Comparison of ENCODE assay signal across 21 cellular contexts in genomic region chr4:71648448-71648847, GRCh38.
DNase-seq lines count a peak whose midpoint lies in the region; ATAC-seq and TF ChIP-seq lines count a peak whose summit lies in the region.
"Had no signal": no experiment of that assay in that cellular context is flagged by ENCODE, and none has a peak within 500 bp of the region (broad histone marks: within the 10 kb centered on the region; RNA-seq: fewer than 3 reads in every experiment).

No MANE protein-coding gene starts in this region.

- H3K4me1 ChIP-seq in RWPE2 (ENCODE audit: insufficient read depth, poor library complexity, severe bottlenecking) (peaks cover 9% of the 10 kb centered on the region), foreskin keratinocyte (peaks cover 4% of the 10 kb centered on the region)
- H3K4me1 ChIP-seq: BE2C, SJCRH30 had no signal

- H3K4me1 Mint-ChIP-seq in Calu3 (ENCODE audit: low read depth, unreplicated experiment): no peaks in the 10 kb centered on the region
- H3K4me1 Mint-ChIP-seq: CD4-positive, CD25-positive, alpha-beta regulatory T cell had no signal

- TF ChIP-seq CTCF in Calu3 (IDR thresholded peaks at IDR 0.05; ENCODE audit: unreplicated experiment): no peak
- TF ChIP-seq CTCF in RWPE2 (IDR thresholded peaks at IDR 0.05; ENCODE audit: poor library complexity, severe bottlenecking): no peak
- no peak for TF ChIP-seq CTCF in foreskin keratinocyte (conservative IDR thresholded peaks at IDR 0.05)

- H3K27ac ChIP-seq in RWPE2 (ENCODE audit: poor library complexity, severe bottlenecking) (no peak overlapping the region), foreskin keratinocyte (no peak overlapping the region)
- H3K27ac ChIP-seq: SJCRH30 had no signal

- H3K27ac Mint-ChIP-seq in Calu3 (ENCODE audit: unreplicated experiment): no peak overlapping the region
- H3K27ac Mint-ChIP-seq: CD4-positive, CD25-positive, alpha-beta regulatory T cell had no signal

- H3K27me3 Mint-ChIP-seq in Calu3 (ENCODE audit: unreplicated experiment): no peaks in the 10 kb centered on the region
- H3K27me3 Mint-ChIP-seq: CD4-positive, CD25-positive, alpha-beta regulatory T cell had no signal

- peak; percentile 78 for ATAC-seq in RWPE2 (ENCODE audit: low read depth)
- peak; percentile 68 for ATAC-seq in foreskin keratinocyte
- ATAC-seq in sciatic nerve: no peak
- ATAC-seq: HCT116 had no signal

- BruUV-seq in Calu3 (replicated peaks; lab: Mats Ljungman, UMichigan): no TSS peak

- peaks cover 4% of the 10 kb centered on the region for H3K9me3 Mint-ChIP-seq in Calu3 (ENCODE audit: low read depth, unreplicated experiment)

- H3K9me3 ChIP-seq in RWPE2 (ENCODE audit: severe bottlenecking): no peaks in the 10 kb centered on the region
- H3K9me3 ChIP-seq: BE2C, SJCRH30 had no signal

- H3K36me3 Mint-ChIP-seq in Calu3 (ENCODE audit: insufficient read depth, unreplicated experiment): peaks cover 8% of the 10 kb centered on the region
- H3K36me3 Mint-ChIP-seq: CD4-positive, CD25-positive, alpha-beta regulatory T cell had no signal

- DNase-seq in Calu3: peak; percentile 32
- no peak for DNase-seq in RWPE2 (ENCODE audit: low spot score)
- peak; percentile 39 to 81 for DNase-seq in foreskin keratinocyte
- DNase-seq in SIG-M5 (lab: John Stamatoyannopoulos, UW): no peak
- no peak for DNase-seq in HuH-7.5 (ENCODE audit: low spot score)
- DNase-seq in sciatic nerve (ENCODE audit: low spot score): no peak
- DNase-seq in NCI-H526 (lab: John Stamatoyannopoulos, UW): no peak
- DNase-seq: BE2C; CD4-positive, CD25-positive, alpha-beta regulatory T cell; COR-L47; GF-D8; KBM-7; NCI-H1417 treated with DMSO at 0.1 percent for 48 hours; NCI-H187 treated with DMSO at 0.1 percent for 48 hours; NCI-H446; NCI-H69; OCI-M1; RPMI8226; SJCRH30 had no signal

- no peak for TF ChIP-seq RAD21 in Ishikawa (IDR thresholded peaks at IDR 0.05; ENCODE audit: low read depth)

- intact Hi-C loops in Calu3 (cut with micrococcal nuclease; ENCODE audit: unreplicated experiment): no loop called here
- intact Hi-C loops in sciatic nerve (cut with DNase I): no loop called here

- H3K27me3 ChIP-seq in RWPE2 (ENCODE audit: insufficient read depth, poor library complexity, severe bottlenecking): no peaks in the 10 kb centered on the region
- H3K27me3 ChIP-seq in foreskin keratinocyte: peaks cover 3% of the 10 kb centered on the region
- H3K27me3 ChIP-seq: BE2C, SJCRH30 had no signal

- H3K4me3 ChIP-seq in RWPE2 (ENCODE audit: severe bottlenecking): no peak overlapping the region
- H3K4me3 ChIP-seq: SJCRH30 had no signal

- CTCF ChIA-PET in Calu3 (lab: Charles Lee): no interaction called here

- no peaks in the 10 kb centered on the region for H3K36me3 ChIP-seq in RWPE2 (ENCODE audit: low read depth)
- H3K36me3 ChIP-seq: BE2C, SJCRH30 had no signal

- no peak overlapping the region for H3K4me3 Mint-ChIP-seq in Calu3 (ENCODE audit: low read depth, unreplicated experiment)
- H3K4me3 Mint-ChIP-seq: CD4-positive, CD25-positive, alpha-beta regulatory T cell had no signal

- TF ChIP-seq EP300 in Ishikawa (IDR thresholded peaks at IDR 0.05; ENCODE audit: borderline replicate concordance): no peak

TF ChIP-seq in Ishikawa, 13 proteins besides CTCF, POLR2A, EP300 and RAD21:
- no peak for TF ChIP-seq TAF1 (IDR thresholded peaks at IDR 0.05; ENCODE audit: low read depth)
- 0 out of 2 replicates have a peak, but pooled peaks have one; percentile 5 for TF ChIP-seq TEAD4 (IDR thresholded peaks at IDR 0.05)
- peak; percentile 87 for TF ChIP-seq CEBPB (IDR thresholded peaks at IDR 0.05)
TF ChIP-seq in Ishikawa: peak in this region for 2.

Comparison
In these comparisons a context has a peak if more than half of its experiments do, and no peak if none do; other contexts are left out.
1. DNase-seq: peak in Calu3 (single experiment) and foreskin keratinocyte (2 of 2); none in RWPE2 (single experiment), SIG-M5 (single experiment), HuH-7.5 (single experiment), sciatic nerve (single experiment) and NCI-H526 (0 of 2).